In genomic region chr2:112187805-112188596, GRCh38 we compare ENCODE assay signal across 8 cellular contexts. TPM values are rescaled to one million over a fixed set of nuclear protein-coding genes. Genes with fewer than 3 reads are reported as not detected.
DNase-seq lines count a peak whose midpoint lies in the region; ATAC-seq and TF ChIP-seq lines count a peak whose summit lies in the region.

No MANE protein-coding gene starts in this region.

- ATAC-seq in GM18498 (IDR thresholded peaks at IDR 0.05; ENCODE audit: unreplicated experiment) (no peak), HG02970 (IDR thresholded peaks at IDR 0.05; ENCODE audit: low FRiP score, unreplicated experiment) (no peak)

- H3K27ac ChIP-seq in osteoblast (ENCODE audit: low read depth, low read length), result no peak overlapping the region

- no peak overlapping the region for H2AFZ ChIP-seq in osteoblast (ENCODE audit: low read length)

- TF ChIP-seq POLR2A in lower leg skin (IDR thresholded peaks at IDR 0.05), result no peak

- no peaks in the 10 kb centered on the region for H4K20me1 ChIP-seq in osteoblast (ENCODE audit: insufficient read depth, low read length)

- no peaks in the 10 kb centered on the region for H3K79me2 ChIP-seq in osteoblast (ENCODE audit: insufficient read depth, low read length)

- peak; percentile 61 for DNase-seq in GM20000 (ENCODE audit: low spot score)
- peak; percentile 80 to 86 for DNase-seq in activated CD4-positive, alpha-beta T cell treated with anti-CD3 and anti-CD28 coated beads for 4 hours
- DNase-seq in effector CD8-positive, alpha-beta T cell (lab: John Stamatoyannopoulos, UW), result peak; percentile 44
- DNase-seq in stimulated activated CD4-positive, alpha-beta T cell treated with anti-CD3 and anti-CD28 coated beads, Interleukin-4, amount 100 ng/mL, for 4 hours, result peak; percentile 62 to 86
- DNase-seq in osteoblast (ENCODE audit: insufficient read length, low spot score, missing footprints), result no peak
- DNase-seq in lower leg skin (ENCODE audit: low spot score in 2 of 2), result no peak

- no peak for TF ChIP-seq CTCF in GM20000 (IDR thresholded peaks at IDR 0.05; ENCODE audit: extremely low read depth, missing control alignments)
- no peak for TF ChIP-seq CTCF in osteoblast (IDR thresholded peaks at IDR 0.05; ENCODE audit: extremely low read depth, low read depth, low read length)
- no peak for TF ChIP-seq CTCF in lower leg skin (IDR thresholded peaks at IDR 0.05)

- no peaks in the 10 kb centered on the region for H3K27me3 ChIP-seq in osteoblast (ENCODE audit: insufficient read depth, low read length)

- H3K4me3 ChIP-seq in osteoblast (ENCODE audit: insufficient read depth, low read length) (no peak overlapping the region), lower leg skin (ENCODE audit: low read depth, poor library complexity, severe bottlenecking) (no peak overlapping the region)

- H3K4me1 ChIP-seq in osteoblast (ENCODE audit: insufficient read depth, low read length), result no peaks in the 10 kb centered on the region

- no peak overlapping the region for H3K4me2 ChIP-seq in osteoblast (ENCODE audit: insufficient read depth, low read length)

- WGBS in lower leg skin, 2 donors, result 70 to 80% methylated on average over 9 of the region's 9 CpGs

- intact Hi-C loops in lower leg skin (cut with DNase I; ENCODE audit: low total_unique reads), result no loop called here

- no peaks in the 10 kb centered on the region for H3K9me3 ChIP-seq in osteoblast (ENCODE audit: low read depth, low read length)

- no peaks in the 10 kb centered on the region for H3K36me3 ChIP-seq in osteoblast (ENCODE audit: insufficient read depth, low read length)

RNA-seq across cellular contexts. Expression of gene FBLN7, which starts 49.8 kb away (rescaled TPM):
- 5.3 and 5.8 TPM in 2 replicates for total RNA-seq in osteoblast
- 10 to 100 TPM in 1 of 4 donors, 1 to 10 TPM in 3; 3.6 to 10.2 (median 5.9) TPM for total RNA-seq in lower leg skin

Comparison
In these comparisons a context has a peak if more than half of its experiments do, and no peak if none do; other contexts are left out.
1. DNase-seq: peak in GM20000 (single experiment), activated CD4-positive, alpha-beta T cell treated with anti-CD3 and anti-CD28 coated beads for 4 hours (2 of 2), effector CD8-positive, alpha-beta T cell (single experiment) and stimulated activated CD4-positive, alpha-beta T cell treated with anti-CD3 and anti-CD28 coated beads, Interleukin-4, amount 100 ng/mL, for 4 hours (2 of 2); none in osteoblast (single experiment) and lower leg skin (0 of 2).